In genomic region chr5:54881286-54882005, GRCh38 we compare ENCODE assay signal across 14 cellular contexts.
DNase-seq lines count a peak whose midpoint lies in the region; ATAC-seq and TF ChIP-seq lines count a peak whose summit lies in the region.
"Had no signal": no experiment of that assay in that cellular context is flagged by ENCODE, and none has a peak within 500 bp of the region (broad histone marks: within the 10 kb centered on the region; RNA-seq: fewer than 3 reads in every experiment).

No MANE protein-coding gene starts in this region.

- H3K4me1 ChIP-seq in right lobe of liver: peaks cover 0 to 9% (median 0%) of the 10 kb centered on the region in 4 donors
- H3K4me1 ChIP-seq in GM23248 (ENCODE audit: insufficient read depth): no peaks in the 10 kb centered on the region

- no peak for TF ChIP-seq CTCF in activated CD8-positive, alpha-beta T cell treated with anti-CD3 and anti-CD28 coated beads for 36 hours (IDR thresholded peaks at IDR 0.05)
- TF ChIP-seq CTCF in right lobe of liver (IDR thresholded peaks at IDR 0.05): no peak

- H3K9me3 Mint-ChIP-seq in activated CD8-positive, alpha-beta T cell treated with anti-CD3 and anti-CD28 coated beads for 36 hours: no peaks in the 10 kb centered on the region
- H3K9me3 Mint-ChIP-seq in memory B cell: no peaks in the 10 kb centered on the region

- POLR2A ChIA-PET in activated CD8-positive, alpha-beta T cell treated with anti-CD3 and anti-CD28 coated beads for 36 hours (lab: Charles Lee): interaction anchor here (1.2 kb wide), 2 partner anchors 9 to 14 kb away, joined by 3 read pairs; no protein-coding TSS in a partner anchor

- H2AFZ ChIP-seq in GM23248: no peak overlapping the region

- no peak overlapping the region for H3K9ac ChIP-seq in GM23248

- no peak overlapping the region for H3K27ac Mint-ChIP-seq in activated CD8-positive, alpha-beta T cell treated with anti-CD3 and anti-CD28 coated beads for 36 hours
- no peak overlapping the region for H3K27ac Mint-ChIP-seq in memory B cell
- H3K27ac Mint-ChIP-seq: WTC11 had no signal

- H3F3A ChIP-seq in GM23248 (ENCODE audit: insufficient read depth): no peaks in the 10 kb centered on the region

- H3K4me3 ChIP-seq in right lobe of liver (no peak overlapping the region), GM23248 (no peak overlapping the region)
- H3K4me3 ChIP-seq: body of pancreas had no signal

- peaks cover 51% of the 10 kb centered on the region for H3K27me3 Mint-ChIP-seq in activated CD8-positive, alpha-beta T cell treated with anti-CD3 and anti-CD28 coated beads for 36 hours
- peaks cover 28% of the 10 kb centered on the region for H3K27me3 Mint-ChIP-seq in memory B cell

- no peaks in the 10 kb centered on the region for H3K9me3 ChIP-seq in right lobe of liver
- H3K9me3 ChIP-seq in GM23248 (ENCODE audit: low read depth): no peaks in the 10 kb centered on the region
- H3K9me3 ChIP-seq: body of pancreas had no signal

- H3K27me3 ChIP-seq in right lobe of liver: peaks cover 0 to 13% of the 10 kb centered on the region in 2 donors
- H3K27me3 ChIP-seq in GM23248 (replicated peaks; ENCODE audit: insufficient read depth): peaks cover 9% of the 10 kb centered on the region

- peaks cover 12% of the 10 kb centered on the region for H3K4me1 Mint-ChIP-seq in activated CD8-positive, alpha-beta T cell treated with anti-CD3 and anti-CD28 coated beads for 36 hours (ENCODE audit: low read depth)
- peaks cover 6% of the 10 kb centered on the region for H3K4me1 Mint-ChIP-seq in memory B cell

- no peaks in the 10 kb centered on the region for H4K20me1 ChIP-seq in GM23248 (ENCODE audit: insufficient read depth)

- peak; percentile 82 for ATAC-seq in activated CD8-positive, alpha-beta T cell treated with anti-CD3 and anti-CD28 coated beads for 36 hours
- ATAC-seq in memory B cell (ENCODE audit: low read depth): peak; percentile 36
- no peak for ATAC-seq in right lobe of liver
- ATAC-seq: body of pancreas, WTC11 had no signal

- in situ Hi-C loops in GM23248 (cut with MboI): no loop called here

- H3K79me2 ChIP-seq in GM23248 (ENCODE audit: insufficient read depth): no peaks in the 10 kb centered on the region

- H3K36me3 ChIP-seq in right lobe of liver (no peaks in the 10 kb centered on the region), GM23248 (ENCODE audit: low read depth) (no peaks in the 10 kb centered on the region)

- peak; percentile 33 for DNase-seq in stimulated activated CD4-positive, alpha-beta T cell treated with anti-CD3 and anti-CD28 coated beads, Interleukin-1b, Interleukin-23, amount 100 ng/mL, for 48 hours
- DNase-seq in stimulated activated CD4-positive, alpha-beta T cell treated with anti-CD3 and anti-CD28 coated beads, Interleukin-4, amount 100 ng/mL, for 1 hour: no peak
- DNase-seq in activated CD8-positive, alpha-beta T cell treated with anti-CD3 and anti-CD28 coated beads for 36 hours: peak; percentile 67
- DNase-seq in memory B cell (ENCODE audit: low spot score in 2 of 2): no peak
- no peak for DNase-seq in right lobe of liver
- DNase-seq in GM23248: no peak
- DNase-seq in epidermal melanocyte (ENCODE audit: insufficient read length, low spot score): no peak
- DNase-seq: body of pancreas, DMS 273 treated with DMSO at 0.1 percent for 48 hours, KG1, NCI-H1436 treated with DMSO at 0.1 percent for 48 hours, NCI-H446 treated with DMSO at 0.1 percent for 48 hours, OCI-M1 had no signal

- no peaks in the 10 kb centered on the region for H3K9me2 ChIP-seq in GM23248 (ENCODE audit: insufficient read depth)

- 57% methylated on average over 4 of the region's 5 CpGs for WGBS in right lobe of liver (ENCODE audit: insufficient coverage, low coverage, low lambda C conversion rate, missing lambda C conversion rate)
- 74 to 78% methylated on average over 5 of the region's 5 CpGs for WGBS in GM23248 (ENCODE audit: low coverage in 1 of 2, low lambda C conversion rate in 2 of 2, missing lambda C conversion rate in 2 of 2), 2 experiments

- no peak overlapping the region for H3K27ac ChIP-seq in right lobe of liver
- no peak overlapping the region for H3K27ac ChIP-seq in GM23248
- H3K27ac ChIP-seq: body of pancreas had no signal

- H3K4me2 ChIP-seq in GM23248 (ENCODE audit: unreplicated experiment): no peak overlapping the region

- H3K36me3 Mint-ChIP-seq in activated CD8-positive, alpha-beta T cell treated with anti-CD3 and anti-CD28 coated beads for 36 hours (ENCODE audit: low read depth): no peaks in the 10 kb centered on the region
- H3K36me3 Mint-ChIP-seq in memory B cell: peaks cover 3% of the 10 kb centered on the region

- no peak for TF ChIP-seq POLR2A in right lobe of liver (IDR thresholded peaks at IDR 0.05)

- CTCF ChIA-PET in activated CD8-positive, alpha-beta T cell treated with anti-CD3 and anti-CD28 coated beads for 36 hours (lab: Charles Lee): interaction anchor here (0.9 to 2.2 kb wide), 5 partner anchors 12 to 265 kb away, joined by 3 to 9 read pairs (median 3); no protein-coding TSS in a partner anchor

- intact Hi-C loops in activated CD8-positive, alpha-beta T cell treated with anti-CD3 and anti-CD28 coated beads for 36 hours (cut with micrococcal nuclease): no loop called here
- intact Hi-C loops in right lobe of liver (cut with DNase I): no loop called here

- H3K4me3 Mint-ChIP-seq in activated CD8-positive, alpha-beta T cell treated with anti-CD3 and anti-CD28 coated beads for 36 hours: no peak overlapping the region
- no peak overlapping the region for H3K4me3 Mint-ChIP-seq in memory B cell
- H3K4me3 Mint-ChIP-seq: WTC11 had no signal

Comparison
In these comparisons a context has a peak if more than half of its experiments do, and no peak if none do; other contexts are left out.
1. DNase-seq: peak in stimulated activated CD4-positive, alpha-beta T cell treated with anti-CD3 and anti-CD28 coated beads, Interleukin-1b, Interleukin-23, amount 100 ng/mL, for 48 hours (single experiment) and activated CD8-positive, alpha-beta T cell treated with anti-CD3 and anti-CD28 coated beads for 36 hours (single experiment); none in stimulated activated CD4-positive, alpha-beta T cell treated with anti-CD3 and anti-CD28 coated beads, Interleukin-4, amount 100 ng/mL, for 1 hour (single experiment), memory B cell (0 of 2), right lobe of liver (0 of 3), GM23248 (single experiment) and epidermal melanocyte (single experiment).
2. ATAC-seq: peak in activated CD8-positive, alpha-beta T cell treated with anti-CD3 and anti-CD28 coated beads for 36 hours (single experiment) and memory B cell (single experiment); none in right lobe of liver (0 of 4).